23 cellular contexts compared by ENCODE assay signal in the genomic region with DNA sequence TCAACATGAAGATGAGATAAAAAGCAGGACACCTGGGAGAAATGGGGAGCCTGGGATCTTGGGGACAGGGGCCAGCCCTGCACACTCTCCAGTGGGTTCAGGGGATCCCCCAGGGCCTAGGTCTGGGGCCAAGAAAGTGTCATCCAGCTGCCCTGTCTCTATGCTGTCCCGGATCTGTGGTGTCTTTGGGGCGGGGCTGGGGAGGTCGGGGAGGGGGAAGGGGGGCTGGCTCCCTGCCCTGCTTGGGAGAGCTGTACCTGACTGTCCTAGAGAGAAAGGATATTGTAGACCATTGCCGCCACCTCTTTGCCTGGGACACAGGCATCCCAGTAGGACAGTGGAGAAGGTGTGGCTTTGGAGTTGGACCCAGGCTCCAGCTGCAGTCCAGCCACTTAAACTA. TPM values are rescaled to one million over a fixed set of nuclear protein-coding genes. Genes with fewer than 3 reads are reported as not detected.
DNase-seq lines count a peak whose midpoint lies in the region; ATAC-seq and TF ChIP-seq lines count a peak whose summit lies in the region.
"Had no signal": no experiment of that assay in that cellular context is flagged by ENCODE, and none has a peak within 500 bp of the region (broad histone marks: within the 10 kb centered on the region; RNA-seq: fewer than 3 reads in every experiment).

No MANE protein-coding gene starts in this region.

- no peak for TF ChIP-seq CTCF in HFFc6 (IDR thresholded peaks at IDR 0.05)
- no peak for TF ChIP-seq CTCF in endothelial cell (IDR thresholded peaks at IDR 0.05; ENCODE audit: unreplicated experiment)
- TF ChIP-seq CTCF in prostate gland (IDR thresholded peaks at IDR 0.05), result no peak

- H3K27me3 ChIP-seq in prostate gland (replicated peaks; ENCODE audit: insufficient read depth), result no peaks in the 10 kb centered on the region
- H3K27me3 ChIP-seq: dorsolateral prefrontal cortex, sigmoid colon, thyroid gland had no signal

- H3K27ac Mint-ChIP-seq in HFFc6, result 0 out of 2 replicates have a peak overlapping the region, but pooled peaks have one; percentile 16
- H3K27ac Mint-ChIP-seq in endothelial cell (ENCODE audit: unreplicated experiment), result no peak overlapping the region
- H3K27ac Mint-ChIP-seq: stimulated activated naive CD8-positive, alpha-beta T cell treated with anti-CD3 and anti-CD28 coated beads, Interleukin-15, amount 100 ng/mL, for 72 hours had no signal

- no peak overlapping the region for H3K4me3 Mint-ChIP-seq in HFFc6
- peak overlapping the region; percentile 42 for H3K4me3 Mint-ChIP-seq in endothelial cell (ENCODE audit: unreplicated experiment)
- H3K4me3 Mint-ChIP-seq: activated naive CD8-positive, alpha-beta T cell treated with anti-CD3 and anti-CD28 coated beads for 36 hours; natural killer cell treated with Interleukin-12 subunit alpha and Interleukin-12 subunit beta and Interleukin-15 and Interleukin-18, amount 100 ng/mL, for 72 hours; stimulated activated naive CD8-positive, alpha-beta T cell treated with anti-CD3 and anti-CD28 coated beads, Interleukin-15, amount 100 ng/mL, for 72 hours had no signal

- no peaks in the 10 kb centered on the region for H3K36me3 ChIP-seq in prostate gland

- H3K9me3 Mint-ChIP-seq in HFFc6 (no peaks in the 10 kb centered on the region), endothelial cell (ENCODE audit: unreplicated experiment) (no peaks in the 10 kb centered on the region)
- H3K9me3 Mint-ChIP-seq: activated naive CD8-positive, alpha-beta T cell treated with anti-CD3 and anti-CD28 coated beads for 36 hours; natural killer cell treated with Interleukin-12 subunit alpha and Interleukin-12 subunit beta and Interleukin-15 and Interleukin-18, amount 100 ng/mL, for 72 hours; stimulated activated naive CD8-positive, alpha-beta T cell treated with anti-CD3 and anti-CD28 coated beads, Interleukin-15, amount 100 ng/mL, for 72 hours had no signal

- peaks cover 10% of the 10 kb centered on the region for H3K4me1 Mint-ChIP-seq in HFFc6 (ENCODE audit: low read depth)
- peaks cover 20% of the 10 kb centered on the region for H3K4me1 Mint-ChIP-seq in endothelial cell (ENCODE audit: unreplicated experiment)

- intact Hi-C loops in Right ventricle myocardium inferior (cut with DNase I), result no loop called here
- intact Hi-C loops in cardiac septum (cut with DNase I), result no loop called here
- intact Hi-C loops in prostate gland (cut with DNase I), result loop anchor here (10.0 kb wide), 1 partner anchor 204 kb away; a partner anchor contains a TSS

- peaks cover 10% of the 10 kb centered on the region; the same call in 1 of the 2 replicates for H3K36me3 Mint-ChIP-seq in HFFc6 (ENCODE audit: low read depth)
- H3K36me3 Mint-ChIP-seq in endothelial cell (ENCODE audit: low read depth, unreplicated experiment), result no peaks in the 10 kb centered on the region
- H3K36me3 Mint-ChIP-seq: natural killer cell treated with Interleukin-12 subunit alpha and Interleukin-12 subunit beta and Interleukin-15 and Interleukin-18, amount 100 ng/mL, for 72 hours had no signal

- 35% methylated on average over 4 of the region's 4 CpGs for WGBS in prostate gland

- peak overlapping the region; percentile 44 to 45 for H3K27ac ChIP-seq in prostate gland
- H3K27ac ChIP-seq: thyroid gland had no signal

- ATAC-seq in Right ventricle myocardium inferior, result no peak
- no peak for ATAC-seq in HG02981 (IDR thresholded peaks at IDR 0.05; ENCODE audit: unreplicated experiment)
- ATAC-seq: stimulated activated naive CD8-positive, alpha-beta T cell treated with anti-CD3 and anti-CD28 coated beads, Interleukin-15, amount 100 ng/mL, for 72 hours had no signal

- TF ChIP-seq POLR2A in prostate gland (IDR thresholded peaks at IDR 0.05), result no peak

- no peaks in the 10 kb centered on the region for H3K9me3 ChIP-seq in prostate gland
- H3K9me3 ChIP-seq: sigmoid colon, thyroid gland had no signal

- H3K27me3 Mint-ChIP-seq in HFFc6 (ENCODE audit: insufficient read depth) (no peaks in the 10 kb centered on the region; the same call in 1 of the 2 replicates), endothelial cell (ENCODE audit: unreplicated experiment) (no peaks in the 10 kb centered on the region)
- H3K27me3 Mint-ChIP-seq: activated naive CD8-positive, alpha-beta T cell treated with anti-CD3 and anti-CD28 coated beads for 36 hours; natural killer cell treated with Interleukin-12 subunit alpha and Interleukin-12 subunit beta and Interleukin-15 and Interleukin-18, amount 100 ng/mL, for 72 hours; stimulated activated naive CD8-positive, alpha-beta T cell treated with anti-CD3 and anti-CD28 coated beads, Interleukin-15, amount 100 ng/mL, for 72 hours had no signal

- peaks cover 23% of the 10 kb centered on the region for H3K4me1 ChIP-seq in prostate gland (replicated peaks)

- H3K4me3 ChIP-seq in prostate gland, result no peak overlapping the region
- H3K4me3 ChIP-seq: dorsolateral prefrontal cortex, sigmoid colon, thyroid gland had no signal

- peak; percentile 26 for DNase-seq in Right ventricle myocardium inferior (ENCODE audit: missing footprints)
- no peak for DNase-seq in cardiac septum (ENCODE audit: low spot score)
- no peak for DNase-seq in HFFc6
- DNase-seq in endothelial cell (ENCODE audit: low spot score), result no peak
- peak; percentile 39 for DNase-seq in prostate gland (ENCODE audit: low spot score)
- DNase-seq in D341Med (ENCODE audit: low spot score), result no peak
- no peak for DNase-seq in DMS 273 (lab: John Stamatoyannopoulos, UW; ENCODE audit: unreplicated experiment)
- DNase-seq: activated CD4-positive, alpha-beta T cell treated with anti-CD3 and anti-CD28 coated beads for 1 hour; activated naive CD8-positive, alpha-beta T cell treated with anti-CD3 and anti-CD28 coated beads for 36 hours; DMS153; dorsolateral prefrontal cortex; GOT3; midbrain; NCI-H1417 treated with DMSO at 0.1 percent for 48 hours; NCI-H446 treated with DMSO at 0.1 percent for 48 hours; OCI-M1; posterior cingulate gyrus; sigmoid colon; stimulated activated naive CD8-positive, alpha-beta T cell treated with anti-CD3 and anti-CD28 coated beads, Interleukin-15, amount 100 ng/mL, for 72 hours; SW 1271; thyroid gland had no signal

RNA-seq across cellular contexts. Expression of a gene that starts 7.0 kb away (rescaled TPM):
- total RNA-seq in Right ventricle myocardium inferior (0.35 TPM), cardiac septum (1.1 TPM), endothelial cell (ENCODE audit: unreplicated experiment) (4.3 TPM), prostate gland (10 to 100 TPM in 1 of 2 donors, not detected in 1; 11.9 TPM)
- 1 to 10 TPM in 3 of 6 experiments, under 1 TPM in 3; 0.66 to 1.6 (median 1.0) TPM for total RNA-seq in HFFc6 (2021; fragmentation: NEBNext Ultra II Directional; extraction: Animal tissue kit (Norgen Biotek cat#: 25700))

RNA-seq across cellular contexts. Expression of a gene that starts 8.0 kb away (rescaled TPM):
- total RNA-seq in Right ventricle myocardium inferior (50.3 TPM), cardiac septum (35.0 TPM), endothelial cell (ENCODE audit: unreplicated experiment) (94.3 TPM), prostate gland (100 to 1,000 TPM in 1 of 2 donors, 10 to 100 TPM in 1; 77.6 to 152 TPM)
- total RNA-seq in HFFc6 (2021; fragmentation: NEBNext Ultra II Directional; extraction: Animal tissue kit (Norgen Biotek cat#: 25700)), result 10 to 100 TPM; 50.6 to 54.5 (median 51.7) TPM

RNA-seq across cellular contexts. Expression of a gene that starts 12.7 kb away (rescaled TPM):
- total RNA-seq in Right ventricle myocardium inferior (0.54 TPM), cardiac septum (0.22 TPM), endothelial cell (ENCODE audit: unreplicated experiment) (2.2 TPM), prostate gland (10 to 100 TPM in 1 of 2 donors, under 1 TPM in 1; 0.73 to 16.9 TPM)
- total RNA-seq in HFFc6 (2021; fragmentation: NEBNext Ultra II Directional; extraction: Animal tissue kit (Norgen Biotek cat#: 25700)), result under 1 TPM; 0.50 to 0.99 (median 0.86) TPM
- total RNA-seq: natural killer cell treated with Interleukin-12 subunit alpha and Interleukin-12 subunit beta and Interleukin-15 and Interleukin-18, amount 100 ng/mL, for 72 hours had no signal

RNA-seq across cellular contexts. Expression of a gene that starts 34.7 kb away (rescaled TPM):
- total RNA-seq in Right ventricle myocardium inferior, result 12.4 TPM
- total RNA-seq in cardiac septum, result 15.7 TPM
- 10 to 100 TPM; 22.9 to 33.6 (median 26.5) TPM for total RNA-seq in HFFc6 (2021; fragmentation: NEBNext Ultra II Directional; extraction: Animal tissue kit (Norgen Biotek cat#: 25700))
- 27.3 TPM for total RNA-seq in endothelial cell (ENCODE audit: unreplicated experiment)
- 10 to 100 TPM; 44.1 to 60.5 TPM for total RNA-seq in prostate gland

RNA-seq across cellular contexts. Expression of a gene that starts 41.4 kb away (rescaled TPM):
- total RNA-seq in Right ventricle myocardium inferior (24.9 TPM), cardiac septum (19.7 TPM), endothelial cell (ENCODE audit: unreplicated experiment) (30.5 TPM), prostate gland (10 to 100 TPM; 24.2 to 62.8 TPM)
- 10 to 100 TPM; 38.7 to 42.9 (median 41.2) TPM for total RNA-seq in HFFc6 (2021; fragmentation: NEBNext Ultra II Directional; extraction: Animal tissue kit (Norgen Biotek cat#: 25700))

Comparison
In these comparisons a context has a peak if more than half of its experiments do, and no peak if none do; other contexts are left out.
1. DNase-seq: peak in Right ventricle myocardium inferior (single experiment) and prostate gland (single experiment); none in cardiac septum (single experiment), HFFc6 (single experiment), endothelial cell (single experiment), D341Med (single experiment) and DMS 273 (single experiment).